In the genomic region with DNA sequence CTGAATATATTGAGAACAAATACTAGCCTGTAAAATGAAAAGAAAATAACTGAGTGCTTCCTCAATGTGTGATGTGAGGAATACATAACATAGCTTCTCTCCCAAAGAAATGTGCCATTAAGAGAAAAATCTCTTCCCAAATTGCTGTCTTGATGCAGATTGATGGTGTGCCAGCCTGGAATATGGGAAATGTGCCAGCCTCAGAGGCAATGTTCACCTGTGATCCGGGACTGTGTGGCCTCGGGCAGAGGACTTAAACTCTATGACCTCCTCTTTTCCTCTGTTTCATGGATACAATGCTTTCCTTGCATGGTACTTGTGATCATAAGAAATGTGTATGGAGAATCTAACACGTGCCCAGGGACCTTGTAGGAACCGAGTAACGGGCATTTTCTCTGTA, we compare ENCODE assay signal across 30 cellular contexts.
"Had no signal": no experiment of that assay in that cellular context is flagged by ENCODE, and none has a peak within 500 bp of the region (broad histone marks: within the 10 kb centered on the region; RNA-seq: fewer than 3 reads in every experiment).

No MANE protein-coding gene starts in this region.

- H3K4me3 ChIP-seq: heart right ventricle, left lung, lung, neural progenitor cell, skin epidermis, suprapubic skin, thoracic aorta, tibial nerve, uterus had no signal

- H3K4me1 Mint-ChIP-seq: mesothelial cell of epicardium; naive B cell; natural killer cell; stimulated activated naive B cell treated with anti-CD40 and anti-IgM and Interleukin-4, amounts not matched to agents 10 μg/mL and 1 μg/mL and 100 μg/mL, for 72 hours had no signal

- H3K4me2 ChIP-seq: neural progenitor cell had no signal

- H3K27ac Mint-ChIP-seq: mesothelial cell of epicardium; naive B cell; natural killer cell; nephron progenitor cell; neural progenitor cell; stimulated activated naive B cell treated with anti-CD40 and anti-IgM and Interleukin-4, amounts not matched to agents 10 μg/mL and 1 μg/mL and 100 μg/mL, for 72 hours; stimulated activated naive CD8-positive, alpha-beta T cell treated with anti-CD3 and anti-CD28 coated beads, Interleukin-15, Interleukin-2, amounts not matched to agents 100 ng/mL and 50 ng/mL, for 24 hours; type B pancreatic cell had no signal

- H3K4me1 ChIP-seq: heart right ventricle, left lung, neural progenitor cell, parathyroid adenoma, suprapubic skin, tibial nerve, uterus had no signal

- DNase-seq: heart right ventricle; hippocampal formation; kidney glomerular epithelial cell; left cardiac atrium; left lung; mesendoderm; naive B cell; natural killer cell; nephron progenitor cell; occipital lobe; retina; right cardiac atrium; stimulated activated CD4-positive, alpha-beta T cell treated with anti-CD3 and anti-CD28 coated beads, Interleukin-12 subunit alpha, Interleukin-12 subunit beta, amount 100 ng/mL, for 4 hours; stimulated activated CD4-positive, alpha-beta T cell treated with anti-CD3 and anti-CD28 coated beads, Interleukin-15, amount 100 ng/mL, for 24 hours; stimulated activated CD4-positive, alpha-beta T cell treated with anti-CD3 and anti-CD28 coated beads, Interleukin-2, amount 100 ng/mL, for 24 hours; stimulated activated CD4-positive, alpha-beta T cell treated with anti-CD3 and anti-CD28 coated beads, Interleukin-4, amount 100 ng/mL, for 1 hour; stimulated activated naive B cell treated with anti-CD40 and anti-IgM and Interleukin-4, amounts not matched to agents 10 μg/mL and 1 μg/mL and 100 μg/mL, for 72 hours; uterus had no signal

- H3K9me3 ChIP-seq: left lung, neutrophil, suprapubic skin, thoracic aorta, tibial nerve, uterus had no signal

- H2AFZ ChIP-seq: neural progenitor cell, parathyroid adenoma had no signal

- H3K9me3 Mint-ChIP-seq: mesothelial cell of epicardium; naive B cell; natural killer cell; nephron progenitor cell; neural progenitor cell; stimulated activated naive B cell treated with anti-CD40 and anti-IgM and Interleukin-4, amounts not matched to agents 10 μg/mL and 1 μg/mL and 100 μg/mL, for 72 hours; stimulated activated naive CD8-positive, alpha-beta T cell treated with anti-CD3 and anti-CD28 coated beads, Interleukin-15, Interleukin-2, amounts not matched to agents 100 ng/mL and 50 ng/mL, for 24 hours; type B pancreatic cell had no signal

- H3K36me3 Mint-ChIP-seq: mesothelial cell of epicardium; naive B cell; natural killer cell; neural progenitor cell; stimulated activated naive B cell treated with anti-CD40 and anti-IgM and Interleukin-4, amounts not matched to agents 10 μg/mL and 1 μg/mL and 100 μg/mL, for 72 hours; type B pancreatic cell had no signal

- H3K79me2 ChIP-seq: parathyroid adenoma had no signal

- H3K27me3 Mint-ChIP-seq: type B pancreatic cell had no signal

- ATAC-seq: heart right ventricle; left cardiac atrium; left lung; natural killer cell; right cardiac atrium; sciatic nerve; stimulated activated naive B cell treated with anti-CD40 and anti-IgM and Interleukin-4, amounts not matched to agents 10 μg/mL and 1 μg/mL and 100 μg/mL, for 72 hours had no signal

- H3K36me3 ChIP-seq: heart right ventricle, left lung, neural progenitor cell, neutrophil, suprapubic skin, thoracic aorta, tibial nerve, uterus had no signal

- H3K27ac ChIP-seq: heart right ventricle, left lung, neural progenitor cell, neutrophil, parathyroid adenoma, skin epidermis, suprapubic skin, thoracic aorta, tibial nerve, uterus had no signal

- H3K27me3 ChIP-seq: neural progenitor cell, tibial nerve, uterus had no signal

- H3K4me3 Mint-ChIP-seq: mesothelial cell of epicardium; naive B cell; natural killer cell; nephron progenitor cell; neural progenitor cell; stimulated activated naive B cell treated with anti-CD40 and anti-IgM and Interleukin-4, amounts not matched to agents 10 μg/mL and 1 μg/mL and 100 μg/mL, for 72 hours; stimulated activated naive CD8-positive, alpha-beta T cell treated with anti-CD3 and anti-CD28 coated beads, Interleukin-15, Interleukin-2, amounts not matched to agents 100 ng/mL and 50 ng/mL, for 24 hours; type B pancreatic cell had no signal
